In genomic region chr3:145983101-145983500, GRCh38 we compare ENCODE assay signal across 23 cellular contexts.
"Had no signal": no experiment of that assay in that cellular context is flagged by ENCODE, and none has a peak within 500 bp of the region (broad histone marks: within the 10 kb centered on the region; RNA-seq: fewer than 3 reads in every experiment).

No MANE protein-coding gene starts in this region.

- H3K27me3 ChIP-seq: adrenal gland, ascending aorta, brain microvascular endothelial cell, esophagus muscularis mucosa, upper lobe of left lung had no signal

- H3K27ac ChIP-seq: adrenal gland, ascending aorta, brain microvascular endothelial cell, esophagus muscularis mucosa, thoracic aorta, upper lobe of left lung, VCaP had no signal

- H3K9me3 ChIP-seq: adrenal gland, ascending aorta, upper lobe of left lung had no signal

- H3K4me3 ChIP-seq: adrenal gland, ascending aorta, esophagus muscularis mucosa, thoracic aorta, upper lobe of left lung had no signal

- DNase-seq: activated CD4-positive, alpha-beta T cell treated with anti-CD3 and anti-CD28 coated beads for 4 hours; activated CD4-positive, alpha-beta T cell treated with anti-CD3 and anti-CD28 coated beads, Interleukin-2, amount 50 U/mL, for 48 hours; activated CD8-positive, alpha-beta memory T cell treated with anti-CD3 and anti-CD28 coated beads for 24 hours; activated effector memory CD4-positive, alpha-beta T cell treated with anti-CD3 and anti-CD28 coated beads, Interleukin-2, amount 50 U/mL, for 16 hours; activated naive CD4-positive, alpha-beta T cell treated with anti-CD3 and anti-CD28 coated beads for 36 hours; activated naive CD8-positive, alpha-beta T cell treated with anti-CD3 and anti-CD28 coated beads for 36 hours; activated T-cell treated with anti-CD3 and anti-CD28 coated beads, Interleukin-2, amount 50 U/mL, for 1 hour; adrenal gland; brain microvascular endothelial cell; central memory CD4-positive, alpha-beta T cell; endodermal cell; head of caudate nucleus; hypothalamus; immature natural killer cell; naive thymus-derived CD8-positive, alpha-beta T cell; right cardiac atrium; stimulated activated CD4-positive, alpha-beta T cell treated with anti-CD3 and anti-CD28 coated beads, Interleukin-4, amount 100 ng/mL, for 24 hours; T-cell; upper lobe of left lung had no signal

- H3K36me3 ChIP-seq: adrenal gland, ascending aorta, brain microvascular endothelial cell, esophagus muscularis mucosa, thoracic aorta, upper lobe of left lung had no signal

- H3K4me1 ChIP-seq: adrenal gland, ascending aorta, esophagus muscularis mucosa, upper lobe of left lung had no signal
